In genomic region chr1:43357251-43357650, GRCh38 we compare ENCODE assay signal across 15 cellular contexts. TPM values are rescaled to one million over a fixed set of nuclear protein-coding genes. Genes with fewer than 3 reads are reported as not detected.
A peak's percentile ranks its signal among the peaks of the same experiment; 100 is the strongest.
DNase-seq lines count a peak whose midpoint lies in the region; ATAC-seq and TF ChIP-seq lines count a peak whose summit lies in the region.
"Had no signal": no experiment of that assay in that cellular context is flagged by ENCODE, and none has a peak within 500 bp of the region (broad histone marks: within the 10 kb centered on the region; RNA-seq: fewer than 3 reads in every experiment).

No MANE protein-coding gene starts in this region.

- H3K4me3 ChIP-seq in PC-9, result peak overlapping the region; percentile 86; the same call in 1 of the 2 replicates
- H3K4me3 ChIP-seq in upper lobe of right lung, result no peak overlapping the region

- H3K36me3 ChIP-seq in PC-9 (ENCODE audit: low read depth), result peaks cover 18% of the 10 kb centered on the region
- peaks cover 13% of the 10 kb centered on the region for H3K36me3 ChIP-seq in upper lobe of right lung

- H3K4me1 ChIP-seq in PC-9 (replicated peaks; ENCODE audit: insufficient read depth) (peaks cover 32% of the 10 kb centered on the region), upper lobe of right lung (peaks cover 6% of the 10 kb centered on the region)

- H3K4me2 ChIP-seq in PC-9, result peak overlapping the region; percentile 86; the same call in 1 of the 2 replicates

- H3K9me2 ChIP-seq in PC-9 (ENCODE audit: insufficient read depth), result no peaks in the 10 kb centered on the region

- peaks cover 43% of the 10 kb centered on the region for H3K79me2 ChIP-seq in PC-9 (ENCODE audit: low read depth)

- POLR2A ChIA-PET in PC-9 (lab: Charles Lee; ENCODE audit: unreplicated experiment), result no interaction called here

- intact Hi-C loops in PC-9 (cut with micrococcal nuclease; ENCODE audit: unreplicated experiment) (loop anchor here (5.0 kb wide), 1 partner anchor 170 kb away; no protein-coding TSS in a partner anchor), upper lobe of right lung (cut with DNase I) (loop anchor here (10.0 kb wide), 1 partner anchor 122 kb away; no protein-coding TSS in a partner anchor)

- no peaks in the 10 kb centered on the region for H3K9me3 ChIP-seq in PC-9 (ENCODE audit: insufficient read depth, low read depth)
- H3K9me3 ChIP-seq in upper lobe of right lung, result no peaks in the 10 kb centered on the region

- CTCF ChIA-PET in activated naive CD4-positive, alpha-beta T cell treated with anti-CD3 and anti-CD28 coated beads, Interleukin-2, amount 10 ng/mL, durations not matched to agents 7 days and 5 days (lab: Charles Lee), result interaction anchor here (1.2 to 2.0 kb wide), 2 partner anchors 54 to 283 kb away, joined by 3 to 5 read pairs; no protein-coding TSS in a partner anchor
- CTCF ChIA-PET in PC-9 (lab: Charles Lee), result interaction anchor here (0.6 to 1.2 kb wide), 2 partner anchors 19 to 114 kb away, joined by 3 to 5 read pairs; partner anchors contain the start of gene MPL

- peaks cover 36% of the 10 kb centered on the region for H3K36me3 Mint-ChIP-seq in activated naive CD4-positive, alpha-beta T cell treated with anti-CD3 and anti-CD28 coated beads, Interleukin-2, amount 10 ng/mL, durations not matched to agents 7 days and 5 days
- H3K36me3 Mint-ChIP-seq in brain, result peaks cover 15% of the 10 kb centered on the region

- ATAC-seq in upper lobe of right lung, result no peak
- ATAC-seq: Panc1 had no signal

- H3K9me3 Mint-ChIP-seq in activated naive CD4-positive, alpha-beta T cell treated with anti-CD3 and anti-CD28 coated beads, Interleukin-2, amount 10 ng/mL, durations not matched to agents 7 days and 5 days, result no peaks in the 10 kb centered on the region
- H3K9me3 Mint-ChIP-seq in brain, result no peaks in the 10 kb centered on the region
- H3K9me3 Mint-ChIP-seq: activated T-helper 2 cell treated with anti-CD3 and anti-CD28 coated beads, Interferon-gamma antibody, Interleukin-2, Interleukin-4, amounts not matched to agents 10 μg/mL and 5 μg/mL and 100 μg/mL, durations not matched to agents 14 hours and 24 hours and 36 hours; memory B cell; nephron progenitor cell had no signal

- peaks cover 39% of the 10 kb centered on the region; the same call in 1 of the 2 replicates for H3F3A ChIP-seq in PC-9 (ENCODE audit: insufficient read depth, low read depth)

- no peak overlapping the region for H2AFZ ChIP-seq in PC-9

- H3K4me1 Mint-ChIP-seq in activated naive CD4-positive, alpha-beta T cell treated with anti-CD3 and anti-CD28 coated beads, Interleukin-2, amount 10 ng/mL, durations not matched to agents 7 days and 5 days, result peaks cover 46% of the 10 kb centered on the region
- peaks cover 44% of the 10 kb centered on the region for H3K4me1 Mint-ChIP-seq in brain

- H3K27ac Mint-ChIP-seq in activated naive CD4-positive, alpha-beta T cell treated with anti-CD3 and anti-CD28 coated beads, Interleukin-2, amount 10 ng/mL, durations not matched to agents 7 days and 5 days, result no peak overlapping the region
- no peak overlapping the region for H3K27ac Mint-ChIP-seq in brain

- H3K27ac ChIP-seq in PC-9, result no peak overlapping the region
- H3K27ac ChIP-seq in upper lobe of right lung, result no peak overlapping the region

- H3K27me3 ChIP-seq in PC-9 (ENCODE audit: insufficient read depth, low read depth) (no peaks in the 10 kb centered on the region), upper lobe of right lung (no peaks in the 10 kb centered on the region)

- H4K20me1 ChIP-seq in PC-9 (ENCODE audit: insufficient read depth), result 0 out of 2 replicates have a peak, but pooled peaks cover 3% of the 10 kb centered on the region

- H3K27me3 Mint-ChIP-seq in activated naive CD4-positive, alpha-beta T cell treated with anti-CD3 and anti-CD28 coated beads, Interleukin-2, amount 10 ng/mL, durations not matched to agents 7 days and 5 days, result no peaks in the 10 kb centered on the region
- H3K27me3 Mint-ChIP-seq in brain, result peaks cover 9% of the 10 kb centered on the region
- H3K27me3 Mint-ChIP-seq: memory B cell had no signal

- DNase-seq in activated naive CD4-positive, alpha-beta T cell treated with anti-CD3 and anti-CD28 coated beads, Interleukin-2, amount 10 ng/mL, durations not matched to agents 7 days and 5 days, result no peak
- no peak for DNase-seq in activated naive CD4-positive, alpha-beta T cell treated with anti-CD3 and anti-CD28 coated beads, Interleukin-2, amount 50 U/mL, for 16 hours
- DNase-seq in PC-9 (no peak), DMS114 treated with DMSO at 0.1 percent for 48 hours (lab: John Stamatoyannopoulos, UW; ENCODE audit: unreplicated experiment) (no peak), upper lobe of right lung (no peak), inferior parietal cortex (ENCODE audit: extremely low spot score) (no peak)
- DNase-seq in activated effector memory CD4-positive, alpha-beta T cell treated with Interleukin-2 at 50 U/mL for 16 hours, result no peak
- DNase-seq: nephron progenitor cell had no signal

- peak overlapping the region; percentile 95 for H3K4me3 Mint-ChIP-seq in activated naive CD4-positive, alpha-beta T cell treated with anti-CD3 and anti-CD28 coated beads, Interleukin-2, amount 10 ng/mL, durations not matched to agents 7 days and 5 days
- peak overlapping the region in 4 of 5 experiments; percentile 26 to 97 (median 56) for H3K4me3 Mint-ChIP-seq in brain

- no peak for TF ChIP-seq CTCF in PC-9 (conservative IDR thresholded peaks at IDR 0.05)
- no peak for TF ChIP-seq CTCF in brain (conservative IDR thresholded peaks at IDR 0.05)
- TF ChIP-seq CTCF in upper lobe of right lung (IDR thresholded peaks at IDR 0.05), result no peak

- BruUV-seq in PC-9 (replicated peaks; lab: Mats Ljungman, UMichigan), result no TSS peak

RNA-seq across cellular contexts. Expression of gene CDC20, which starts 1.5 kb away (rescaled TPM):
- total RNA-seq in PC-9 (2021) (180 and 229 TPM in 2 replicates), upper lobe of right lung (1.8 TPM)
- polyA plus RNA-seq in brain (ENCODE audit: insufficient read depth, low read depth, low replicate concordance), result 134 TPM

RNA-seq across cellular contexts. Expression of gene ELOVL1, which starts 10.6 kb away (rescaled TPM):
- total RNA-seq in PC-9 (2021) (131 TPM in 2 replicates), upper lobe of right lung (98.9 TPM)
- polyA plus RNA-seq in brain (ENCODE audit: insufficient read depth, low read depth, low replicate concordance), result 158 TPM

RNA-seq across cellular contexts. Expression of gene MPL, which starts 19.6 kb away (rescaled TPM):
- total RNA-seq in PC-9 (2021) (0.76 and 1.6 TPM in 2 replicates), upper lobe of right lung (0.61 TPM)
- polyA plus RNA-seq in brain (ENCODE audit: insufficient read depth, low read depth, low replicate concordance), result 0.32 TPM
- total RNA-seq: activated T-helper 2 cell treated with anti-CD3 and anti-CD28 coated beads, Interferon-gamma antibody, Interleukin-2, Interleukin-4, amounts not matched to agents 10 μg/mL and 5 μg/mL and 100 μg/mL, durations not matched to agents 14 hours and 24 hours and 36 hours; fibroblast of villous mesenchyme; GM23248; kidney epithelial cell had no signal
- polyA plus RNA-seq: GM23248 had no signal

RNA-seq across cellular contexts. Expression of gene MED8, which starts 32.3 kb away (rescaled TPM):
- 54.8 and 56.0 TPM in 2 replicates for total RNA-seq in PC-9 (2021)
- 41.1 TPM for polyA plus RNA-seq in brain (ENCODE audit: insufficient read depth, low read depth, low replicate concordance)
- 37.3 TPM for total RNA-seq in upper lobe of right lung

RNA-seq across cellular contexts. Expression of gene SZT2, which starts 32.4 kb away (rescaled TPM):
- total RNA-seq in PC-9 (2021) (71.6 and 76.1 TPM in 2 replicates), upper lobe of right lung (70.4 TPM)
- polyA plus RNA-seq in brain (ENCODE audit: insufficient read depth, low read depth, low replicate concordance), result 10.4 TPM

Comparison
In these comparisons a context has a peak if more than half of its experiments do, and no peak if none do; other contexts are left out.
1. RNA of gene CDC20, which starts 1.5 kb away (total RNA-seq): 180 to 229 TPM in PC-9; 1.8 TPM in upper lobe of right lung (single experiment); every median in the first group is over 10 times any median in the second.